ENCODE assay signal across 10 cellular contexts in the genomic region with DNA sequence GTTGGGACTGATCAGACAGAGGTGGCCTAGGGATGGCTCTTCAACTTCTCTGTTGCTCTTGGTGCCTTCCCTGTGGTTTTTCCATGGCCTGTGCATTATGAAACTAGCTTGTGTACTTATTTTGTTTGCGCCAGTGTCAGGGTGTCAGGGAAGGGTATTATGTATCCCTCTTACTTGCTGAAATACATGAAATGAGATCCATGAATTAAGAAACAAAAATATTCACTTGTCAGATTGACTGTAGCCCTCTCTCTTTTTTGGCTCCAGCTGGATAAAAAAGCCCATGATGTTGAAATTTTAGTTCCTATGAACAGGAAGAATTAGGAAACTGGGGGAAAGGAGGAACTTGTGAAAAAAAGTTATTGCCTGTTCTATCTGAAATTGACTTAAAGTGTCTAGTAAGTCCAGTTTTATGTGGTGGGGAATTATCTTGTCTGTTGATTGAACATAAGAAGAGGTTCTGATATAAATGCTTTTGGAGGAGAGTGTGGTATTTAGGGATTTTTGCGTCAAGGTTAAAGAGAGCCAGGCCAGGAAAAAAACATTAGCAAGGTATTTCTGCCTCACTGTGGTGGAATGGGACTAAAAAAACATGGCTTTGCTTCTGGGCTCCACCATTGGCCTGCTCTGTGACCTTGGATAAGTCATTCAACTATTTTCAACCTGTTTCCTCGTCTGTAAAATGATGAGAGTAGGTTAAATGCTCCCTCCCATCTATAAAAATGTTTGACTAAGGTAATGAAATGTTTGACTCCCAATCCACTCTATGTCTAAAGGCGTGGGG. TPM values are rescaled to one million over a fixed set of nuclear protein-coding genes. Genes with fewer than 3 reads are reported as not detected.
DNase-seq lines count a peak whose midpoint lies in the region; ATAC-seq, FAIRE-seq and TF ChIP-seq lines count a peak whose summit lies in the region.
"Had no signal": no experiment of that assay in that cellular context is flagged by ENCODE, and none has a peak within 500 bp of the region (broad histone marks: within the 10 kb centered on the region; RNA-seq: fewer than 3 reads in every experiment).

No MANE protein-coding gene starts in this region.

- H3K4me1 Mint-ChIP-seq in activated T-cell treated with anti-CD3 and anti-CD28 coated beads, Interleukin-2, amount 50 U/mL, for 72 hours (ENCODE audit: low read depth): peaks cover 51% of the 10 kb centered on the region

- no peak for DNase-seq in activated T-cell treated with anti-CD3 and anti-CD28 coated beads, Interleukin-2, amount 50 U/mL, for 72 hours
- no peak for DNase-seq in activated T-cell treated with anti-CD3 and anti-CD28 coated beads, Interleukin-2, amount 50 U/mL, for 48 hours
- DNase-seq in breast epithelium (ENCODE audit: low spot score in 2 of 2) (no peak), HepG2 (ENCODE audit: low spot score) (peak; percentile 34), transverse colon (no peak), MM.1S (no peak), NCI-H1436 treated with DMSO at 0.1 percent for 48 hours (lab: John Stamatoyannopoulos, UW) (no peak)
- DNase-seq: foreskin melanocyte, Peyer's patch had no signal

- in situ Hi-C loops in HepG2 (cut with HindIII; ENCODE audit: extremely low pct_ligation_motif_present, low pct_unique_long_range_greater_than_20kb) (loop anchor here (5.0 kb wide), 1 partner anchor 156 kb away; no protein-coding TSS in a partner anchor), transverse colon (cut with MboI; ENCODE audit: low pct_ligation_motif_present in 1 of 4, low pct_unique_long_range_greater_than_20kb in 1 of 4, low sequenced_read_pairs in 3 of 4) (loop anchor here in 2 of 4 donors (10.0 to 25.0 kb wide), 3 partner anchors 159 to 266 kb away; a partner anchor contains a TSS)

- intact Hi-C loops in breast epithelium (cut with DNase I; ENCODE audit: low total_unique reads): no loop called here
- intact Hi-C loops in HepG2 (cut with micrococcal nuclease; ENCODE audit: unreplicated experiment): no loop called here
- intact Hi-C loops in transverse colon (cut with DNase I; ENCODE audit: low total_unique reads): no loop called here

- TF ChIP-seq EP300 in HepG2 (IDR thresholded peaks at IDR 0.05; ENCODE audit: low read depth in 2 of 2, low read length in 2 of 2) (no peak), HepG2 (CRISPR knock-in tag; IDR thresholded peaks at IDR 0.05; ENCODE audit: borderline replicate concordance) (no peak), transverse colon (IDR thresholded peaks at IDR 0.05; ENCODE audit: low read depth) (no peak)

- H3K4me1 ChIP-seq in breast epithelium (peaks cover 0 to 9% of the 10 kb centered on the region in 2 donors), HepG2 (ENCODE audit: insufficient read depth, low read length) (peaks cover 49% of the 10 kb centered on the region), transverse colon (peaks cover 22 to 76% (median 52%) of the 10 kb centered on the region in 4 donors), MM.1S (ENCODE audit: low read length) (no peaks in the 10 kb centered on the region)

- no peak for TF ChIP-seq POLR2A in breast epithelium (IDR thresholded peaks at IDR 0.05)
- no peak for TF ChIP-seq POLR2A in HepG2 (IDR thresholded peaks at IDR 0.05; ENCODE audit: insufficient read depth in 1 of 2, low read depth in 2 of 2, low read length in 2 of 2)
- TF ChIP-seq POLR2A in transverse colon (IDR thresholded peaks at IDR 0.05): no peak

- 88% methylated on average over 4 of the region's 4 CpGs for WGBS in HepG2 (ENCODE audit: low lambda C conversion rate)
- 73 to 76% methylated on average over 4 of the region's 4 CpGs for WGBS in transverse colon (ENCODE audit: low coverage in 1 of 2), 2 donors

- H3K27me3 Mint-ChIP-seq in activated T-cell treated with anti-CD3 and anti-CD28 coated beads, Interleukin-2, amount 50 U/mL, for 72 hours (ENCODE audit: low read depth): no peaks in the 10 kb centered on the region

- no peaks in the 10 kb centered on the region for H3K9me2 ChIP-seq in MM.1S (replicated peaks; ENCODE audit: insufficient read depth, low read length)

- H3K9ac ChIP-seq in HepG2 (ENCODE audit: insufficient read depth, low read depth, low read length) (no peak overlapping the region), MM.1S (ENCODE audit: low read length) (no peak overlapping the region)

- H3K9me3 Mint-ChIP-seq in activated T-cell treated with anti-CD3 and anti-CD28 coated beads, Interleukin-2, amount 50 U/mL, for 72 hours: no peaks in the 10 kb centered on the region

- H3F3A ChIP-seq in MM.1S (ENCODE audit: insufficient read depth, low read length): no peaks in the 10 kb centered on the region

- H2AFZ ChIP-seq in HepG2 (ENCODE audit: low read length) (no peak overlapping the region), MM.1S (ENCODE audit: low read length) (no peak overlapping the region)

- POLR2A ChIA-PET in HepG2 (lab: Yijun Ruan, JAX): interaction anchor here (2.0 to 6.5 kb wide), 2 partner anchors 12 to 155 kb away, joined by 6 to 47 read pairs; a partner anchor contains a TSS

- TF ChIP-seq CTCF in breast epithelium (IDR thresholded peaks at IDR 0.05) (no peak), HepG2 (CRISPR knock-in tag; IDR thresholded peaks at IDR 0.05) (peak; percentile 44), transverse colon (IDR thresholded peaks at IDR 0.05) (no peak), MM.1S (IDR thresholded peaks at IDR 0.05; ENCODE audit: low read length) (no peak)

- H3K27ac Mint-ChIP-seq in activated T-cell treated with anti-CD3 and anti-CD28 coated beads, Interleukin-2, amount 50 U/mL, for 72 hours: peak overlapping the region; percentile 95

- H3K36me3 ChIP-seq in breast epithelium (no peaks in the 10 kb centered on the region), HepG2 (replicated peaks in 1 of 2; ENCODE audit: control insufficient read depth in 1 of 2, insufficient read depth in 2 of 2, low read length in 2 of 2) (peaks cover 8 to 28% of the 10 kb centered on the region in 2 experiments), transverse colon (peaks cover 0 to 20% (median 5%) of the 10 kb centered on the region in 4 donors), MM.1S (replicated peaks; ENCODE audit: insufficient read depth, low read length) (no peaks in the 10 kb centered on the region; the same call in 1 of the 2 replicates)

- FAIRE-seq in HepG2 (lab: Jason Lieb, UNC): no peak

- H4K20me1 ChIP-seq in HepG2 (ENCODE audit: insufficient read depth, low read length): peaks cover 63% of the 10 kb centered on the region
- H4K20me1 ChIP-seq in MM.1S (ENCODE audit: insufficient read depth, low read length): no peaks in the 10 kb centered on the region; the same call in 1 of the 2 replicates

- ATAC-seq in activated T-cell treated with anti-CD3 and anti-CD28 coated beads, Interleukin-2, amount 50 U/mL, for 72 hours (replicated peaks in 1 of 2): no peak
- ATAC-seq in HepG2: peak; percentile 71
- no peak for ATAC-seq in GM21381 (IDR thresholded peaks at IDR 0.05; ENCODE audit: unreplicated experiment)

- TF ChIP-seq RAD21 in HepG2 (CRISPR knock-in tag; IDR thresholded peaks at IDR 0.05): no peak; the same call in 1 of the 2 replicates

- no peaks in the 10 kb centered on the region for H3K27me3 ChIP-seq in breast epithelium
- no peaks in the 10 kb centered on the region for H3K27me3 ChIP-seq in HepG2 (ENCODE audit: control insufficient read depth in 1 of 2, insufficient read depth in 2 of 2, low read length in 2 of 2)
- no peaks in the 10 kb centered on the region for H3K27me3 ChIP-seq in transverse colon
- H3K27me3 ChIP-seq in MM.1S (replicated peaks; ENCODE audit: insufficient read depth, low read length): no peaks in the 10 kb centered on the region
- H3K27me3 ChIP-seq: Peyer's patch had no signal

- H3K79me2 ChIP-seq in HepG2 (ENCODE audit: insufficient read depth, low read length): peaks cover 80% of the 10 kb centered on the region
- H3K79me2 ChIP-seq in MM.1S (ENCODE audit: low read length): peaks cover 76% of the 10 kb centered on the region

- peaks cover 10 to 12% of the 10 kb centered on the region in 2 donors for H3K36me3 Mint-ChIP-seq in activated T-cell treated with anti-CD3 and anti-CD28 coated beads, Interleukin-2, amount 50 U/mL, for 72 hours (ENCODE audit: insufficient read depth in 2 of 2)

- no peak overlapping the region; the same call in 1 of the 2 replicates for H3K4me2 ChIP-seq in HepG2 (ENCODE audit: low read depth, low read length)
- H3K4me2 ChIP-seq in MM.1S (ENCODE audit: low read depth, low read length): no peak overlapping the region

- peak overlapping the region; percentile 34 to 36 for H3K27ac ChIP-seq in breast epithelium
- H3K27ac ChIP-seq in HepG2 (ENCODE audit: extremely low read length, insufficient read depth, low read length): no peak overlapping the region
- peak overlapping the region; percentile 67 to 82 (median 74) for H3K27ac ChIP-seq in transverse colon
- H3K27ac ChIP-seq in MM.1S (ENCODE audit: low read length): no peak overlapping the region
- H3K27ac ChIP-seq: Peyer's patch had no signal

- H3K4me3 Mint-ChIP-seq in activated T-cell treated with anti-CD3 and anti-CD28 coated beads, Interleukin-2, amount 50 U/mL, for 72 hours: peak overlapping the region; percentile 67 to 77

- CTCF ChIA-PET in HepG2 (lab: Yijun Ruan, JAX; ENCODE audit: low intra/inter-chr PET ratio, low total read pairs): no interaction called here

- H3K9me3 ChIP-seq in breast epithelium (no peaks in the 10 kb centered on the region), HepG2 (ENCODE audit: low read length) (no peaks in the 10 kb centered on the region), transverse colon (no peaks in the 10 kb centered on the region), MM.1S (replicated peaks; ENCODE audit: insufficient read depth, low read length) (no peaks in the 10 kb centered on the region)
- H3K9me3 ChIP-seq: Peyer's patch had no signal

- BruUV-seq in HepG2 (replicated peaks; lab: Mats Ljungman, UMichigan): no TSS peak

- H3K4me3 ChIP-seq in breast epithelium: no peak overlapping the region
- no peak overlapping the region for H3K4me3 ChIP-seq in HepG2 (replicated peaks in 1 of 3; ENCODE audit: insufficient read depth in 1 of 3, low read depth in 2 of 3, low read length in 3 of 3)
- H3K4me3 ChIP-seq in transverse colon: no peak overlapping the region
- H3K4me3 ChIP-seq in MM.1S (ENCODE audit: low read length): no peak overlapping the region
- H3K4me3 ChIP-seq: Peyer's patch had no signal

RNA-seq across cellular contexts. Expression of a gene that starts 12.0 kb away (rescaled TPM):
- 10 to 100 TPM; 89.7 to 93.2 TPM for total RNA-seq in activated T-cell treated with anti-CD3 and anti-CD28 coated beads, Interleukin-2, amount 50 U/mL, for 72 hours
- 100 to 1,000 TPM; 147 to 337 (median 204) TPM for total RNA-seq in breast epithelium
- 134 and 210 TPM in 2 replicates for total RNA-seq in HepG2 (2016; rRNA removed; fragmentation: Illumina TruSeq; extraction: Trizol)
- 83.7 and 93.6 TPM in 2 replicates for total RNA-seq in HepG2 (2016; cell fraction: cytosol; rRNA removed; fragmentation: Illumina TruSeq; extraction: Trizol; ENCODE audit: low read depth)
- 123 and 218 TPM in 2 replicates for total RNA-seq in HepG2 (2016; cell fraction: insoluble cytoplasmic fraction; rRNA removed; fragmentation: Illumina TruSeq; extraction: Trizol)
- total RNA-seq in HepG2 (2016; cell fraction: membrane; rRNA removed; fragmentation: Illumina TruSeq; extraction: Trizol): 85.1 and 86.4 TPM in 2 replicates
- total RNA-seq in HepG2 (2016; cell fraction: nucleus; rRNA removed; fragmentation: Illumina TruSeq; extraction: Trizol): 79.9 and 81.8 TPM in 2 replicates
- polyA plus RNA-seq in HepG2 (2011; rRNA removed): 80.1 and 96.0 TPM in 2 replicates
- 34.2 and 64.5 TPM in 2 replicates for polyA plus RNA-seq in HepG2 (2011; cell fraction: cytosol; rRNA removed)
- polyA plus RNA-seq in HepG2 (2011; cell fraction: nucleus; rRNA removed): 28.2 and 36.8 TPM in 2 replicates
- 164 and 194 TPM in 2 replicates for polyA plus RNA-seq in HepG2 (2012)
- 27.9 and 31.2 TPM in 2 replicates for polyA plus RNA-seq in HepG2 (2016; cell fraction: cytosol; fragmentation: Illumina TruSeq; extraction: Trizol; ENCODE audit: low read depth)
- 183 and 197 TPM in 2 replicates for polyA plus RNA-seq in HepG2 (2016; cell fraction: insoluble cytoplasmic fraction; fragmentation: Illumina TruSeq; extraction: Trizol; ENCODE audit: low read depth)
- polyA plus RNA-seq in HepG2 (2016; cell fraction: membrane; fragmentation: Illumina TruSeq; extraction: Trizol; ENCODE audit: low read depth): 56.9 and 57.3 TPM in 2 replicates
- polyA plus RNA-seq in HepG2 (2016; cell fraction: nucleus; fragmentation: Illumina TruSeq; extraction: Trizol; ENCODE audit: insufficient read depth, low read depth): 78.5 and 87.8 TPM in 2 replicates
- 11.5 and 14.4 TPM in 2 replicates for polyA minus RNA-seq in HepG2 (2011; rRNA and poly(A)+ RNA removed; ENCODE audit: low replicate concordance)
- 103 and 130 TPM in 2 replicates for polyA minus RNA-seq in HepG2 (2011; cell fraction: cytosol; rRNA and poly(A)+ RNA removed)
- 119 and 170 TPM in 2 replicates for polyA minus RNA-seq in HepG2 (2011; cell fraction: nucleus; rRNA and poly(A)+ RNA removed)
- 100 to 1,000 TPM in 3 of 4 donors, 10 to 100 TPM in 1; 62.3 to 352 (median 235) TPM for total RNA-seq in transverse colon

Comparison
In these comparisons a context has a peak if more than half of its experiments do, and no peak if none do; other contexts are left out.
1. H3K27ac ChIP-seq: peak in breast epithelium (2 of 2) and transverse colon (4 of 4); none in HepG2 (single experiment) and MM.1S (single experiment).